ENCODE assay signal across 22 cellular contexts in genomic region chr20:21801193-21801592, GRCh38.
DNase-seq lines count a peak whose midpoint lies in the region; FAIRE-seq and TF ChIP-seq lines count a peak whose summit lies in the region.
"Had no signal": no experiment of that assay in that cellular context is flagged by ENCODE, and none has a peak within 500 bp of the region (broad histone marks: within the 10 kb centered on the region; RNA-seq: fewer than 3 reads in every experiment).

No MANE protein-coding gene starts in this region.

- H2BK12ac ChIP-seq in trophoblast cell (ENCODE audit: low read length), result no peak overlapping the region

- H3K27me3 ChIP-seq in trophoblast cell (ENCODE audit: insufficient read depth, low read length), result no peaks in the 10 kb centered on the region
- H3K27me3 ChIP-seq in adrenal gland, result no peaks in the 10 kb centered on the region
- H3K27me3 ChIP-seq: BLaER1 had no signal

- H3K4me3 ChIP-seq in trophoblast cell (ENCODE audit: low read depth, low read length), result no peak overlapping the region
- H3K4me3 ChIP-seq in adrenal gland, result no peak overlapping the region
- no peak overlapping the region for H3K4me3 ChIP-seq in foreskin fibroblast (ENCODE audit: low read depth in 1 of 2, low read length in 2 of 2)
- H3K4me3 ChIP-seq: BLaER1 had no signal

- H3K4ac ChIP-seq in trophoblast cell (ENCODE audit: low read depth, low read length), result no peak overlapping the region

- no peak overlapping the region for H2AFZ ChIP-seq in trophoblast cell (ENCODE audit: insufficient read depth, low read length, poor library complexity)

- H2BK120ac ChIP-seq in trophoblast cell (ENCODE audit: insufficient read depth, low read length, poor library complexity), result no peak overlapping the region

- intact Hi-C loops in adrenal gland (cut with DNase I), result no loop called here

- no peak overlapping the region for H3K27ac ChIP-seq in trophoblast cell (ENCODE audit: low read depth, low read length)
- H3K27ac ChIP-seq in adrenal gland, result no peak overlapping the region
- H3K27ac ChIP-seq: 22Rv1, BLaER1, C4-2B had no signal

- H4K91ac ChIP-seq in trophoblast cell (ENCODE audit: low read depth, low read length), result no peak overlapping the region

- H2BK5ac ChIP-seq in trophoblast cell (ENCODE audit: low read depth, low read length, poor library complexity), result no peak overlapping the region

- H3K4me1 ChIP-seq in trophoblast cell (ENCODE audit: control insufficient read depth in 1 of 2, insufficient read depth in 2 of 2, low read length in 2 of 2), result no peaks in the 10 kb centered on the region
- H3K4me1 ChIP-seq in adrenal gland (replicated peaks in 1 of 2), result no peaks in the 10 kb centered on the region
- H3K4me1 ChIP-seq: BLaER1, Caco-2 had no signal

- H3K9me3 ChIP-seq in trophoblast cell (ENCODE audit: insufficient read depth, low read depth, low read length) (peaks cover 6% of the 10 kb centered on the region), adrenal gland (replicated peaks in 1 of 3) (no peaks in the 10 kb centered on the region)
- H3K9me3 ChIP-seq: BLaER1, Caco-2 had no signal

- no peaks in the 10 kb centered on the region for H3K79me1 ChIP-seq in trophoblast cell (ENCODE audit: low read length)

- H3K36me3 ChIP-seq in trophoblast cell (ENCODE audit: control insufficient read depth in 1 of 2, insufficient read depth in 2 of 2, low read length in 2 of 2), result no peaks in the 10 kb centered on the region
- no peaks in the 10 kb centered on the region for H3K36me3 ChIP-seq in adrenal gland (replicated peaks in 1 of 2)
- H3K36me3 ChIP-seq: BLaER1 had no signal

- no peak overlapping the region for H3K14ac ChIP-seq in trophoblast cell (ENCODE audit: low read length)

- DNase-seq in NCI-H2171 treated with DMSO at 0.1 percent for 48 hours (lab: John Stamatoyannopoulos, UW) (peak; percentile 28), NCI-H2171 (lab: John Stamatoyannopoulos, UW) (no peak), trophoblast cell (peak; percentile 24 to 53), GM20000 (ENCODE audit: low spot score) (no peak), adrenal gland (no peak), foreskin fibroblast (no peak)
- DNase-seq: Caco-2; CD4-positive, CD25-positive, alpha-beta regulatory T cell; CD8-positive, alpha-beta T cell; DMS53; DMS79 treated with DMSO at 0.1 percent for 48 hours; GF-D8; GOT3; HCEC 1CT had no signal

- peak; percentile 5 for FAIRE-seq in islet of Langerhans (lab: Jason Lieb, UNC)
- FAIRE-seq: A204.1, GM12891, GM18507, H54 had no signal

- no peak for TF ChIP-seq POLR2A in adrenal gland (IDR thresholded peaks at IDR 0.05)

- H3K23ac ChIP-seq in trophoblast cell (ENCODE audit: low read length), result no peak overlapping the region

- H4K12ac ChIP-seq in trophoblast cell (ENCODE audit: low read depth, low read length), result no peak overlapping the region

- WGBS in trophoblast cell (ENCODE audit: extremely low coverage, insufficient coverage, insufficient read length), result no CpG with 5 or more reads among the region's 4 CpGs
- WGBS in adrenal gland, 4 donors, result 56 to 65% (median 61%) methylated on average over 4 of the region's 4 CpGs

- no peak overlapping the region for H3K18ac ChIP-seq in trophoblast cell (ENCODE audit: low read length)

- TF ChIP-seq CTCF in GM20000 (IDR thresholded peaks at IDR 0.05; ENCODE audit: extremely low read depth, missing control alignments) (no peak), adrenal gland (IDR thresholded peaks at IDR 0.05) (no peak), foreskin fibroblast (IDR thresholded peaks at IDR 0.05; ENCODE audit: low read depth, low read length) (no peak)

- no peak overlapping the region for H4K8ac ChIP-seq in trophoblast cell (ENCODE audit: low read depth, low read length)

- H2AK5ac ChIP-seq in trophoblast cell (ENCODE audit: low read length), result no peak overlapping the region

- H3K9ac ChIP-seq in trophoblast cell (ENCODE audit: low read length), result no peak overlapping the region
- H3K9ac ChIP-seq: BLaER1 had no signal

- no peak overlapping the region for H3K4me2 ChIP-seq in trophoblast cell (ENCODE audit: low read length)
- H3K4me2 ChIP-seq: BLaER1 had no signal

- H3K79me2 ChIP-seq in trophoblast cell (ENCODE audit: control insufficient read depth, insufficient read depth, low read length, poor library complexity), result no peaks in the 10 kb centered on the region

Comparison
In these comparisons a context has a peak if more than half of its experiments do, and no peak if none do; other contexts are left out.
1. DNase-seq: peak in NCI-H2171 treated with DMSO at 0.1 percent for 48 hours (single experiment) and trophoblast cell (2 of 2); none in NCI-H2171 (single experiment), GM20000 (single experiment), adrenal gland (0 of 7) and foreskin fibroblast (0 of 2).